Comparison of ENCODE assay signal across 4 cellular contexts in the genomic region with DNA sequence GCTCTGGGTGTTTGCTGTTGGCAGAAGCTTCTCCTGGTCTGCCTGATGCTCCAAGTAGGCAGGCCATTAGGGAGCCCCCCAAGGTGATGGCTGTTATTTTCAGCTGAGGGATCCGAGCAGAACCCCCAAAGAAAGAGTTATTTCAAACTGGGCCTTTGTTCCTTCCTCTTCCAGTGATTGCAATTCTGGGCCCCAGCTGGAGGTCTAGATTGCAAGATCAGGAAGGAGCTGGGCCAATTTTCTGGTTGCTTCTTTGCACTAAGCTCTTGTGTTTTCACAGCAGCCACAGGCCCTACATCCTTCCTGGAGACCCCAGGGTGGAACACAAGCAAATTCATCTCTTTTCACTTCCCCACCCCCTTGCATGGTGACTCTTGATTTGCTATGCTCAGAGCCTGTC.
TF ChIP-seq lines count a peak whose summit lies in the region.

No MANE protein-coding gene starts in this region.

TF ChIP-seq in SK-N-SH treated with all-trans-retinoic acid at 6 μM for 48 hours, 23 proteins besides CTCF, POLR2A, EP300 and RAD21:
- TF ChIP-seq GLIS3 (CRISPR knock-in tag; IDR thresholded peaks at IDR 0.05) (no peak), TOX (CRISPR knock-in tag; IDR thresholded peaks at IDR 0.05; ENCODE audit: borderline replicate concordance) (no peak), OSR1 (CRISPR knock-in tag; IDR thresholded peaks at IDR 0.05) (no peak), PPARA (CRISPR knock-in tag; IDR thresholded peaks at IDR 0.05; ENCODE audit: borderline replicate concordance) (no peak), SNAI2 (CRISPR knock-in tag; IDR thresholded peaks at IDR 0.05) (no peak)

TF ChIP-seq in SK-N-SH, 30 proteins besides CTCF, POLR2A, EP300 and RAD21:
- no peak for TF ChIP-seq FOSL2 (IDR thresholded peaks at IDR 0.05; ENCODE audit: borderline replicate concordance, low read depth)
- TF ChIP-seq NFIC (IDR thresholded peaks at IDR 0.05; ENCODE audit: borderline replicate concordance) = no peak
- TF ChIP-seq CHD2 (IDR thresholded peaks at IDR 0.05; ENCODE audit: low read length, partially characterized antibody) = no peak
- TF ChIP-seq RCOR1 (IDR thresholded peaks at IDR 0.05; ENCODE audit: low read length) = no peak
- TF ChIP-seq SIN3A (IDR thresholded peaks at IDR 0.05; ENCODE audit: borderline replicate concordance, low read depth, low read length) = no peak
- no peak for TF ChIP-seq ZBTB33 (IDR thresholded peaks at IDR 0.05; ENCODE audit: borderline replicate concordance, low read depth)
- no peak for TF ChIP-seq YY1 (IDR thresholded peaks at IDR 0.05; ENCODE audit: low read depth)
- no peak for TF ChIP-seq JUND (IDR thresholded peaks at IDR 0.05)

TF ChIP-seq in endothelial cell of umbilical vein, 7 proteins besides CTCF, POLR2A, EP300 and RAD21:
- TF ChIP-seq MYC (IDR thresholded peaks at IDR 0.05; ENCODE audit: low read depth, low read length) (no peak), FOS (IDR thresholded peaks at IDR 0.05; ENCODE audit: borderline replicate concordance, insufficient read depth, low read length) (no peak), JUN (IDR thresholded peaks at IDR 0.05; ENCODE audit: borderline replicate concordance, insufficient read depth, insufficient read length, low read depth) (no peak), EZH2 (IDR thresholded peaks at IDR 0.05; ENCODE audit: borderline replicate concordance, low read depth, low read length, severe bottlenecking) (no peak), GATA2 (IDR thresholded peaks at IDR 0.05; ENCODE audit: insufficient read depth, insufficient read length, low read depth, low read length) (no peak), POLR2AphosphoS5 (IDR thresholded peaks at IDR 0.05; ENCODE audit: insufficient read depth, low read depth, low read length) (no peak)
- TF ChIP-seq, protein P1, sequence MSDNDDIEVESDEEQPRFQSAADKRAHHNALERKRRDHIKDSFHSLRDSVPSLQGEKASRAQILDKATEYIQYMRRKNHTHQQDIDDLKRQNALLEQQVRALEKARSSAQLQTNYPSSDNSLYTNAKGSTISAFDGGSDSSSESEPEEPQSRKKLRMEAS (IDR thresholded peaks at IDR 0.05; ENCODE audit: insufficient read depth, insufficient read length) = no peak

TF ChIP-seq in HepG2, 621 proteins besides CTCF, POLR2A, EP300 and RAD21:
- TF ChIP-seq HDAC1 (CRISPR knock-in tag; IDR thresholded peaks at IDR 0.05) = no peak
- TF ChIP-seq, protein P2, sequence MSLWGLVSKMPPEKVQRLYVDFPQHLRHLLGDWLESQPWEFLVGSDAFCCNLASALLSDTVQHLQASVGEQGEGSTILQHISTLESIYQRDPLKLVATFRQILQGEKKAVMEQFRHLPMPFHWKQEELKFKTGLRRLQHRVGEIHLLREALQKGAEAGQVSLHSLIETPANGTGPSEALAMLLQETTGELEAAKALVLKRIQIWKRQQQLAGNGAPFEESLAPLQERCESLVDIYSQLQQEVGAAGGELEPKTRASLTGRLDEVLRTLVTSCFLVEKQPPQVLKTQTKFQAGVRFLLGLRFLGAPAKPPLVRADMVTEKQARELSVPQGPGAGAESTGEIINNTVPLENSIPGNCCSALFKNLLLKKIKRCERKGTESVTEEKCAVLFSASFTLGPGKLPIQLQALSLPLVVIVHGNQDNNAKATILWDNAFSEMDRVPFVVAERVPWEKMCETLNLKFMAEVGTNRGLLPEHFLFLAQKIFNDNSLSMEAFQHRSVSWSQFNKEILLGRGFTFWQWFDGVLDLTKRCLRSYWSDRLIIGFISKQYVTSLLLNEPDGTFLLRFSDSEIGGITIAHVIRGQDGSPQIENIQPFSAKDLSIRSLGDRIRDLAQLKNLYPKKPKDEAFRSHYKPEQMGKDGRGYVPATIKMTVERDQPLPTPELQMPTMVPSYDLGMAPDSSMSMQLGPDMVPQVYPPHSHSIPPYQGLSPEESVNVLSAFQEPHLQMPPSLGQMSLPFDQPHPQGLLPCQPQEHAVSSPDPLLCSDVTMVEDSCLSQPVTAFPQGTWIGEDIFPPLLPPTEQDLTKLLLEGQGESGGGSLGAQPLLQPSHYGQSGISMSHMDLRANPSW (CRISPR knock-in tag; IDR thresholded peaks at IDR 0.05; ENCODE audit: borderline replicate concordance) = no peak
- no peak for TF ChIP-seq TCF7 (IDR thresholded peaks at IDR 0.05; ENCODE audit: low read depth)
- TF ChIP-seq ZSCAN22 (CRISPR knock-in tag; IDR thresholded peaks at IDR 0.05) = no peak
